ENCODE assay signal across 8 cellular contexts in genomic region chr15:40844543-40844981, GRCh38. TPM values are rescaled to one million over a fixed set of nuclear protein-coding genes. Genes with fewer than 3 reads are reported as not detected.
A peak's percentile ranks its signal among the peaks of the same experiment; 100 is the strongest.
DNase-seq lines count a peak whose midpoint lies in the region; ATAC-seq and TF ChIP-seq lines count a peak whose summit lies in the region.

No MANE protein-coding gene starts in this region.

- DNase-seq in AG10803 (ENCODE audit: low read depth), result no peak
- peak; percentile 53 for DNase-seq in activated CD8-positive, alpha-beta T cell treated with anti-CD3 and anti-CD28 coated beads, Interleukin-2, amount 10 ng/mL, durations not matched to agents 7 days and 5 days
- DNase-seq in omental fat pad (ENCODE audit: low spot score), result no peak
- no peak for DNase-seq in NK-92 treated with Interleukin-12 subunit alpha and Interleukin-12 subunit beta, amount 100 ng/mL, for 24 hours (lab: John Stamatoyannopoulos, UW)

- no peak for TF ChIP-seq CTCF in AG10803 (conservative IDR thresholded peaks at IDR 0.05; ENCODE audit: low read length)
- no peak for TF ChIP-seq CTCF in omental fat pad (IDR thresholded peaks at IDR 0.05)

- H3K27ac Mint-ChIP-seq in IgD-negative memory B cell, result peak overlapping the region; percentile 36 to 92 (median 92)
- H3K27ac Mint-ChIP-seq in activated CD8-positive, alpha-beta T cell treated with anti-CD3 and anti-CD28 coated beads, Interleukin-2, amount 10 ng/mL, durations not matched to agents 7 days and 5 days, result no peak overlapping the region

- no peaks in the 10 kb centered on the region for H3K36me3 ChIP-seq in esophagus (ENCODE audit: control insufficient read depth in 2 of 2, insufficient read depth in 2 of 2, low read length in 1 of 2)

- WGBS in esophagus, 2 donors, result 0 to 1% methylated on average over 44 of the region's 44 CpGs

- ATAC-seq in activated CD8-positive, alpha-beta T cell treated with anti-CD3 and anti-CD28 coated beads, Interleukin-2, amount 10 ng/mL, durations not matched to agents 7 days and 5 days, result peak; percentile 53
- ATAC-seq in omental fat pad (ENCODE audit: low FRiP score) (peak; percentile 24), HG03439 (IDR thresholded peaks at IDR 0.05; ENCODE audit: unreplicated experiment) (no peak), GM18520 (IDR thresholded peaks at IDR 0.05; ENCODE audit: unreplicated experiment) (no peak)

- peaks cover 8 to 22% of the 10 kb centered on the region in 2 donors for H3K4me1 ChIP-seq in esophagus (ENCODE audit: control insufficient read depth in 2 of 2, insufficient read depth in 2 of 2, low read length in 1 of 2)

- peaks cover 2% of the 10 kb centered on the region for H3K27me3 Mint-ChIP-seq in IgD-negative memory B cell
- peaks cover 31% of the 10 kb centered on the region for H3K27me3 Mint-ChIP-seq in activated CD8-positive, alpha-beta T cell treated with anti-CD3 and anti-CD28 coated beads, Interleukin-2, amount 10 ng/mL, durations not matched to agents 7 days and 5 days (ENCODE audit: low read depth)

- H3K9me3 ChIP-seq in esophagus (ENCODE audit: control insufficient read depth in 2 of 2, insufficient read depth in 1 of 2, low read depth in 1 of 2, low read length in 1 of 2), result no peaks in the 10 kb centered on the region

- H3K9me3 Mint-ChIP-seq in IgD-negative memory B cell, result no peaks in the 10 kb centered on the region
- H3K9me3 Mint-ChIP-seq in activated CD8-positive, alpha-beta T cell treated with anti-CD3 and anti-CD28 coated beads, Interleukin-2, amount 10 ng/mL, durations not matched to agents 7 days and 5 days (ENCODE audit: insufficient read depth), result no peaks in the 10 kb centered on the region

- H3K27ac ChIP-seq in esophagus (ENCODE audit: low read depth in 2 of 2, low read length in 1 of 2), result peak overlapping the region; percentile 94 to 97

- peaks cover 18 to 30% (median 18%) of the 10 kb centered on the region in 3 donors for H3K4me1 Mint-ChIP-seq in IgD-negative memory B cell
- peaks cover 28% of the 10 kb centered on the region for H3K4me1 Mint-ChIP-seq in activated CD8-positive, alpha-beta T cell treated with anti-CD3 and anti-CD28 coated beads, Interleukin-2, amount 10 ng/mL, durations not matched to agents 7 days and 5 days (ENCODE audit: low read depth)

- H3K4me3 ChIP-seq in AG10803 (ENCODE audit: low read length) (peak overlapping the region; percentile 26; the same call in 1 of the 2 replicates), esophagus (ENCODE audit: low read depth in 1 of 2, low read length in 2 of 2) (peak overlapping the region; percentile 72 to 84)

- H3K27me3 ChIP-seq in esophagus (ENCODE audit: control insufficient read depth in 1 of 2, insufficient read depth in 2 of 2, low read length in 2 of 2), result no peaks in the 10 kb centered on the region

- CTCF ChIA-PET in activated CD8-positive, alpha-beta T cell treated with anti-CD3 and anti-CD28 coated beads, Interleukin-2, amount 10 ng/mL, durations not matched to agents 7 days and 5 days (lab: Charles Lee), result interaction anchor here (1.1 to 9.3 kb wide), 5 partner anchors 13 to 60 kb away, joined by 3 to 79 read pairs (median 10); partner anchors contain the start of gene VPS18

- H3K4me3 Mint-ChIP-seq in IgD-negative memory B cell, result peak overlapping the region; percentile 86 to 95 (median 91)
- H3K4me3 Mint-ChIP-seq in activated CD8-positive, alpha-beta T cell treated with anti-CD3 and anti-CD28 coated beads, Interleukin-2, amount 10 ng/mL, durations not matched to agents 7 days and 5 days, result peak overlapping the region; percentile 79

- H3K36me3 Mint-ChIP-seq in IgD-negative memory B cell, result peaks cover 4% of the 10 kb centered on the region
- H3K36me3 Mint-ChIP-seq in activated CD8-positive, alpha-beta T cell treated with anti-CD3 and anti-CD28 coated beads, Interleukin-2, amount 10 ng/mL, durations not matched to agents 7 days and 5 days (ENCODE audit: low read depth), result no peaks in the 10 kb centered on the region

- POLR2A ChIA-PET in activated CD8-positive, alpha-beta T cell treated with anti-CD3 and anti-CD28 coated beads, Interleukin-2, amount 10 ng/mL, durations not matched to agents 7 days and 5 days (lab: Charles Lee), result no interaction called here

RNA-seq across cellular contexts. Expression of gene SPINT1, which starts 0.7 kb away (rescaled TPM):
- polyA plus RNA-seq in IgD-negative memory B cell (12.6 TPM), esophagus (100 to 1,000 TPM; 161 to 191 TPM)
- 1 to 10 TPM; 3.1 to 4.3 TPM for total RNA-seq in activated CD8-positive, alpha-beta T cell treated with anti-CD3 and anti-CD28 coated beads, Interleukin-2, amount 10 ng/mL, durations not matched to agents 7 days and 5 days
- 10 to 100 TPM in 2 of 4 donors, 1 to 10 TPM in 1, under 1 TPM in 1; 0.95 to 16.2 (median 11.7) TPM for total RNA-seq in omental fat pad

RNA-seq across cellular contexts. Expression of gene PPP1R14D, which starts 16.1 kb away (rescaled TPM):
- polyA plus RNA-seq in IgD-negative memory B cell, result 0.56 TPM
- not detected for total RNA-seq in activated CD8-positive, alpha-beta T cell treated with anti-CD3 and anti-CD28 coated beads, Interleukin-2, amount 10 ng/mL, durations not matched to agents 7 days and 5 days
- under 1 TPM; 0.21 to 0.37 TPM for polyA plus RNA-seq in esophagus
- total RNA-seq in omental fat pad, result not detected

RNA-seq across cellular contexts. Expression of gene RHOV, which starts 29.5 kb away (rescaled TPM):
- not detected for polyA plus RNA-seq in IgD-negative memory B cell
- not detected for total RNA-seq in activated CD8-positive, alpha-beta T cell treated with anti-CD3 and anti-CD28 coated beads, Interleukin-2, amount 10 ng/mL, durations not matched to agents 7 days and 5 days
- polyA plus RNA-seq in esophagus, result 100 to 1,000 TPM; 137 to 138 TPM
- total RNA-seq in omental fat pad, result not detected

RNA-seq across cellular contexts. Expression of gene DNAJC17, which starts 37.3 kb away (rescaled TPM):
- polyA plus RNA-seq in IgD-negative memory B cell (34.0 TPM), esophagus (10 to 100 TPM; 51.3 to 88.1 TPM)
- total RNA-seq in activated CD8-positive, alpha-beta T cell treated with anti-CD3 and anti-CD28 coated beads, Interleukin-2, amount 10 ng/mL, durations not matched to agents 7 days and 5 days, result 10 to 100 TPM; 42.9 to 47.2 TPM
- total RNA-seq in omental fat pad, result 10 to 100 TPM in 3 of 4 donors, 1 to 10 TPM in 1; 8.8 to 21.1 (median 17.1) TPM

RNA-seq across cellular contexts. Expression of gene ZFYVE19, which starts 37.7 kb away (rescaled TPM):
- 16.0 TPM for polyA plus RNA-seq in IgD-negative memory B cell
- total RNA-seq in activated CD8-positive, alpha-beta T cell treated with anti-CD3 and anti-CD28 coated beads, Interleukin-2, amount 10 ng/mL, durations not matched to agents 7 days and 5 days, result 10 to 100 TPM; 29.4 to 35.6 TPM
- polyA plus RNA-seq in esophagus, result 10 to 100 TPM; 22.5 to 45.5 TPM
- 10 to 100 TPM; 13.5 to 29.5 (median 21.1) TPM for total RNA-seq in omental fat pad

Comparison
In these comparisons a context has a peak if more than half of its experiments do, and no peak if none do; other contexts are left out.
1. ATAC-seq: peak in activated CD8-positive, alpha-beta T cell treated with anti-CD3 and anti-CD28 coated beads, Interleukin-2, amount 10 ng/mL, durations not matched to agents 7 days and 5 days (single experiment) and omental fat pad (single experiment); none in HG03439 (single experiment) and GM18520 (single experiment).